Comparison of ENCODE assay signal across 9 cellular contexts in genomic region chr1:17922833-17923232, GRCh38.
DNase-seq lines count a peak whose midpoint lies in the region; ATAC-seq and TF ChIP-seq lines count a peak whose summit lies in the region.
"Had no signal": no experiment of that assay in that cellular context is flagged by ENCODE, and none has a peak within 500 bp of the region (broad histone marks: within the 10 kb centered on the region; RNA-seq: fewer than 3 reads in every experiment).

No MANE protein-coding gene starts in this region.

- no peak overlapping the region for H3K4me3 ChIP-seq in MG63
- no peak overlapping the region for H3K4me3 ChIP-seq in tibial nerve

- no peaks in the 10 kb centered on the region for H3K36me3 Mint-ChIP-seq in activated T-cell treated with anti-CD3 and anti-CD28 coated beads, Interleukin-2, amount 50 U/mL, for 72 hours (ENCODE audit: insufficient read depth in 2 of 2)
- H3K36me3 Mint-ChIP-seq in activated T-cell treated with anti-CD3 and anti-CD28 coated beads, Interleukin-2, amount 50 U/mL, for 24 hours (ENCODE audit: low read depth): no peaks in the 10 kb centered on the region
- H3K36me3 Mint-ChIP-seq: activated naive CD4-positive, alpha-beta T cell treated with anti-CD3 and anti-CD28 coated beads, Interleukin-2, amount 50 U/mL, for 72 hours had no signal

- TF ChIP-seq CTCF in tibial nerve (IDR thresholded peaks at IDR 0.05): peak in 3 of 5 experiments; percentile 13 to 34 (median 24)

- H3K4me3 Mint-ChIP-seq in activated T-cell treated with anti-CD3 and anti-CD28 coated beads, Interleukin-2, amount 50 U/mL, for 72 hours: no peak overlapping the region
- no peak overlapping the region for H3K4me3 Mint-ChIP-seq in activated T-cell treated with anti-CD3 and anti-CD28 coated beads, Interleukin-2, amount 50 U/mL, for 24 hours

- intact Hi-C loops in left cardiac atrium (cut with DNase I): loop anchor here (10.0 kb wide), 3 partner anchors 62 to 652 kb away; partner anchors contain the start of gene IGSF21 (in 1 of the 2)

- peaks cover 0 to 1% of the 10 kb centered on the region in 2 donors for H3K9me3 Mint-ChIP-seq in activated T-cell treated with anti-CD3 and anti-CD28 coated beads, Interleukin-2, amount 50 U/mL, for 72 hours
- H3K9me3 Mint-ChIP-seq in activated T-cell treated with anti-CD3 and anti-CD28 coated beads, Interleukin-2, amount 50 U/mL, for 24 hours: no peaks in the 10 kb centered on the region
- H3K9me3 Mint-ChIP-seq: activated naive CD4-positive, alpha-beta T cell treated with anti-CD3 and anti-CD28 coated beads, Interleukin-2, amount 50 U/mL, for 72 hours had no signal

- TF ChIP-seq POLR2A in tibial nerve (IDR thresholded peaks at IDR 0.05) (no peak), GM18505 (IDR thresholded peaks at IDR 0.05; ENCODE audit: borderline replicate concordance, extremely low read depth, insufficient read depth, insufficient read length) (no peak)

- no peaks in the 10 kb centered on the region for H3K4me1 Mint-ChIP-seq in activated T-cell treated with anti-CD3 and anti-CD28 coated beads, Interleukin-2, amount 50 U/mL, for 72 hours (ENCODE audit: low read depth)
- H3K4me1 Mint-ChIP-seq in activated T-cell treated with anti-CD3 and anti-CD28 coated beads, Interleukin-2, amount 50 U/mL, for 24 hours (ENCODE audit: low read depth): no peaks in the 10 kb centered on the region

- no peaks in the 10 kb centered on the region for H3K9me3 ChIP-seq in MG63
- H3K9me3 ChIP-seq in tibial nerve: no peaks in the 10 kb centered on the region

- H3K27ac Mint-ChIP-seq in activated T-cell treated with anti-CD3 and anti-CD28 coated beads, Interleukin-2, amount 50 U/mL, for 72 hours: no peak overlapping the region
- H3K27ac Mint-ChIP-seq in activated T-cell treated with anti-CD3 and anti-CD28 coated beads, Interleukin-2, amount 50 U/mL, for 24 hours: no peak overlapping the region
- H3K27ac Mint-ChIP-seq: activated naive CD4-positive, alpha-beta T cell treated with anti-CD3 and anti-CD28 coated beads, Interleukin-2, amount 50 U/mL, for 72 hours had no signal

- peak; percentile 13 to 15 for DNase-seq in activated T-cell treated with anti-CD3 and anti-CD28 coated beads, Interleukin-2, amount 50 U/mL, for 72 hours
- no peak for DNase-seq in activated T-cell treated with anti-CD3 and anti-CD28 coated beads, Interleukin-2, amount 50 U/mL, for 24 hours
- DNase-seq in MG63 (peak; percentile 23), SHP77 (lab: John Stamatoyannopoulos, UW) (peak; percentile 55 to 68), left cardiac atrium (peak; percentile 40), tibial nerve (ENCODE audit: low spot score in 2 of 2) (peak in 1 of 2 donors; percentile 45)

- H3K36me3 ChIP-seq in MG63: no peaks in the 10 kb centered on the region
- H3K36me3 ChIP-seq in tibial nerve: no peaks in the 10 kb centered on the region

- H3K27me3 Mint-ChIP-seq in activated T-cell treated with anti-CD3 and anti-CD28 coated beads, Interleukin-2, amount 50 U/mL, for 72 hours (ENCODE audit: low read depth): peaks cover 18% of the 10 kb centered on the region
- peaks cover 73% of the 10 kb centered on the region for H3K27me3 Mint-ChIP-seq in activated T-cell treated with anti-CD3 and anti-CD28 coated beads, Interleukin-2, amount 50 U/mL, for 24 hours

- H3K27me3 ChIP-seq in MG63 (no peaks in the 10 kb centered on the region), tibial nerve (peaks cover 0 to 15% of the 10 kb centered on the region in 2 donors)

- no peak for ATAC-seq in activated T-cell treated with anti-CD3 and anti-CD28 coated beads, Interleukin-2, amount 50 U/mL, for 72 hours (replicated peaks in 1 of 2)
- ATAC-seq in left cardiac atrium (no peak), GM21367 (IDR thresholded peaks at IDR 0.05; ENCODE audit: unreplicated experiment) (no peak), GM18505 (IDR thresholded peaks at IDR 0.05; ENCODE audit: unreplicated experiment) (no peak)
- ATAC-seq: activated naive CD4-positive, alpha-beta T cell treated with anti-CD3 and anti-CD28 coated beads, Interleukin-2, amount 50 U/mL, for 72 hours had no signal

- H3K4me1 ChIP-seq in tibial nerve: no peaks in the 10 kb centered on the region

- 11 to 22% methylated on average over 6 of the region's 6 CpGs for WGBS in tibial nerve, 2 donors

- H3K27ac ChIP-seq in tibial nerve: no peak overlapping the region

- TF ChIP-seq EP300 in tibial nerve (IDR thresholded peaks at IDR 0.05): no peak
